Comparison of ENCODE assay signal across 18 cellular contexts in genomic region chr3:194272221-194272620, GRCh38.
DNase-seq lines count a peak whose midpoint lies in the region; ATAC-seq and TF ChIP-seq lines count a peak whose summit lies in the region.
"Had no signal": no experiment of that assay in that cellular context is flagged by ENCODE, and none has a peak within 500 bp of the region (broad histone marks: within the 10 kb centered on the region; RNA-seq: fewer than 3 reads in every experiment).

No MANE protein-coding gene starts in this region.

- ATAC-seq in heart left ventricle: no peak
- ATAC-seq in Right ventricle myocardium inferior: no peak
- ATAC-seq in GM21619 (IDR thresholded peaks at IDR 0.05; ENCODE audit: unreplicated experiment): no peak
- no peak for ATAC-seq in HG02970 (IDR thresholded peaks at IDR 0.05; ENCODE audit: low FRiP score, unreplicated experiment)
- ATAC-seq: natural killer cell had no signal

- H3K36me3 ChIP-seq in heart left ventricle: no peaks in the 10 kb centered on the region
- H3K36me3 ChIP-seq in rectal smooth muscle tissue (ENCODE audit: control insufficient read depth, insufficient read depth, low read length): no peaks in the 10 kb centered on the region
- H3K36me3 ChIP-seq: SJCRH30 had no signal

- no peak for TF ChIP-seq POLR2A in heart left ventricle (IDR thresholded peaks at IDR 0.05)

- 94 to 98% (median 95%) methylated on average over 11 of the region's 11 CpGs for WGBS in heart left ventricle, 4 donors

- H3K27ac Mint-ChIP-seq in type B pancreatic cell: peak overlapping the region; percentile 67
- H3K27ac Mint-ChIP-seq: activated naive CD8-positive, alpha-beta T cell treated with anti-CD3 and anti-CD28 coated beads for 36 hours; activated T-cell treated with anti-CD3 and anti-CD28 coated beads, Interleukin-2, amount 50 U/mL, for 24 hours; natural killer cell had no signal

- H3K27me3 Mint-ChIP-seq in type B pancreatic cell: peaks cover 4% of the 10 kb centered on the region

- TF ChIP-seq CTCF in heart left ventricle (IDR thresholded peaks at IDR 0.05): no peak
- TF ChIP-seq CTCF in type B pancreatic cell (conservative IDR thresholded peaks at IDR 0.05): no peak

- DNase-seq in heart left ventricle (peak in 2 of 5 donors; percentile 20 to 26), Right ventricle myocardium inferior (ENCODE audit: missing footprints) (no peak), islet precursor cell (peak; percentile 34), type B pancreatic cell (ENCODE audit: extremely low spot score, unreplicated experiment) (no peak), NCI-H526 (lab: John Stamatoyannopoulos, UW) (no peak)
- DNase-seq: activated naive CD8-positive, alpha-beta T cell treated with anti-CD3 and anti-CD28 coated beads for 36 hours; DMS153; effector memory CD4-positive, alpha-beta T cell; GOT3; natural killer cell; NCI-H1417 treated with DMSO at 0.1 percent for 48 hours; SJCRH30; stimulated activated CD4-positive, alpha-beta T cell treated with anti-CD3 and anti-CD28 coated beads, Interleukin-4, amount 100 ng/mL, for 4 hours had no signal

- no peak overlapping the region for H3K4me3 Mint-ChIP-seq in type B pancreatic cell
- H3K4me3 Mint-ChIP-seq: activated naive CD8-positive, alpha-beta T cell treated with anti-CD3 and anti-CD28 coated beads for 36 hours; activated T-cell treated with anti-CD3 and anti-CD28 coated beads, Interleukin-2, amount 50 U/mL, for 24 hours had no signal

- intact Hi-C loops in heart left ventricle (cut with DNase I) (loop anchor here in 9 of 10 donors (5.0 to 10.0 kb wide), 7 partner anchors 35 to 490 kb away; no protein-coding TSS in a partner anchor), Right ventricle myocardium inferior (cut with DNase I) (loop anchor here (5.0 kb wide), 2 partner anchors 45 to 410 kb away; no protein-coding TSS in a partner anchor)

- no peaks in the 10 kb centered on the region for H3K9me3 Mint-ChIP-seq in type B pancreatic cell
- H3K9me3 Mint-ChIP-seq: activated naive CD8-positive, alpha-beta T cell treated with anti-CD3 and anti-CD28 coated beads for 36 hours; activated T-cell treated with anti-CD3 and anti-CD28 coated beads, Interleukin-2, amount 50 U/mL, for 24 hours; natural killer cell had no signal

- H3K27ac ChIP-seq in heart left ventricle (peak overlapping the region in 11 of 12 donors; percentile 82 to 97 (median 93)), rectal smooth muscle tissue (ENCODE audit: low read depth, low read length) (peak overlapping the region; percentile 90)
- H3K27ac ChIP-seq: SJCRH30 had no signal

- no peaks in the 10 kb centered on the region for H3K9me3 ChIP-seq in heart left ventricle
- H3K9me3 ChIP-seq: SJCRH30 had no signal

- H3K36me3 Mint-ChIP-seq in type B pancreatic cell: no peaks in the 10 kb centered on the region
- H3K36me3 Mint-ChIP-seq: activated naive CD8-positive, alpha-beta T cell treated with anti-CD3 and anti-CD28 coated beads for 36 hours; natural killer cell had no signal

- H3K27me3 ChIP-seq in heart left ventricle (no peaks in the 10 kb centered on the region), rectal smooth muscle tissue (ENCODE audit: control insufficient read depth, insufficient read depth, low read length) (no peaks in the 10 kb centered on the region)
- H3K27me3 ChIP-seq: SJCRH30 had no signal

- H3K9ac ChIP-seq in rectal smooth muscle tissue (ENCODE audit: low read length): no peak overlapping the region

- H3K4me1 Mint-ChIP-seq in type B pancreatic cell (ENCODE audit: unreplicated experiment): peaks cover 55% of the 10 kb centered on the region

- H3K4me1 ChIP-seq in heart left ventricle (peaks cover 11 to 73% (median 48%) of the 10 kb centered on the region in 12 donors), rectal smooth muscle tissue (ENCODE audit: control insufficient read depth, insufficient read depth, low read length) (peaks cover 35% of the 10 kb centered on the region)

- H3K4me3 ChIP-seq in heart left ventricle (no peak overlapping the region), rectal smooth muscle tissue (ENCODE audit: low read length) (no peak overlapping the region)
- H3K4me3 ChIP-seq: lung, SJCRH30 had no signal
